In genomic region chr5:64637837-64638443, GRCh38 we compare ENCODE assay signal across 16 cellular contexts. TPM values are rescaled to one million over a fixed set of nuclear protein-coding genes. Genes with fewer than 3 reads are reported as not detected.
DNase-seq lines count a peak whose midpoint lies in the region; ATAC-seq and TF ChIP-seq lines count a peak whose summit lies in the region.
"Had no signal": no experiment of that assay in that cellular context is flagged by ENCODE, and none has a peak within 500 bp of the region (broad histone marks: within the 10 kb centered on the region; RNA-seq: fewer than 3 reads in every experiment).

No MANE protein-coding gene starts in this region.

- H3K9me3 ChIP-seq in parathyroid adenoma (ENCODE audit: control insufficient read depth, low read length) = no peaks in the 10 kb centered on the region
- H3K9me3 ChIP-seq: esophagus muscularis mucosa had no signal

- no peaks in the 10 kb centered on the region for H3K4me1 ChIP-seq in parathyroid adenoma
- H3K4me1 ChIP-seq: esophagus muscularis mucosa had no signal

- TF ChIP-seq CTCF in NB4 (IDR thresholded peaks at IDR 0.05; ENCODE audit: low read depth, low read length) = no peak
- peak; percentile 16 for TF ChIP-seq CTCF in cardiac fibroblast (IDR thresholded peaks at IDR 0.05; ENCODE audit: low read depth, low read length)
- TF ChIP-seq CTCF in parathyroid adenoma (IDR thresholded peaks at IDR 0.05) = no peak

- peak overlapping the region; percentile 36 for H2AFZ ChIP-seq in parathyroid adenoma

- peak; percentile 7 for DNase-seq in activated naive CD4-positive, alpha-beta T cell treated with anti-CD3 and anti-CD28 coated beads for 36 hours
- DNase-seq in activated naive CD4-positive, alpha-beta T cell treated with anti-CD3 and anti-CD28 coated beads, Interleukin-2, amount 50 U/mL, for 72 hours (ENCODE audit: low spot score in 2 of 2) = no peak
- DNase-seq in NB4 (ENCODE audit: low read depth) (peak; percentile 4), cardiac fibroblast (ENCODE audit: low read depth in 2 of 2) (peak in 1 of 2 donors; percentile 14), NCI-H1092 treated with DMSO at 0.1 percent for 48 hours (lab: John Stamatoyannopoulos, UW) (no peak), C1 segment of cervical spinal cord (lab: John Stamatoyannopoulos, UW) (no peak)
- DNase-seq: activated naive CD4-positive, alpha-beta T cell treated with Interleukin-2 at 50 U/mL for 16 hours; NCI-H2227 treated with DMSO at 0.1 percent for 48 hours; T-helper 17 cell had no signal

- H3K36me3 Mint-ChIP-seq in activated naive CD4-positive, alpha-beta T cell treated with anti-CD3 and anti-CD28 coated beads for 36 hours (ENCODE audit: low read depth) = no peaks in the 10 kb centered on the region
- no peaks in the 10 kb centered on the region for H3K36me3 Mint-ChIP-seq in activated naive CD4-positive, alpha-beta T cell treated with anti-CD3 and anti-CD28 coated beads, Interleukin-2, amount 50 U/mL, for 72 hours
- H3K36me3 Mint-ChIP-seq: mesothelial cell of epicardium had no signal

- no peak overlapping the region for H3K27ac Mint-ChIP-seq in activated naive CD4-positive, alpha-beta T cell treated with anti-CD3 and anti-CD28 coated beads for 36 hours
- no peak overlapping the region for H3K27ac Mint-ChIP-seq in activated naive CD4-positive, alpha-beta T cell treated with anti-CD3 and anti-CD28 coated beads, Interleukin-2, amount 50 U/mL, for 72 hours
- H3K27ac Mint-ChIP-seq: activated CD4-positive, alpha-beta memory T cell treated with anti-CD3 and anti-CD28 coated beads, Interleukin-2, amount 10 ng/mL, durations not matched to agents 7 days and 5 days; mesothelial cell of epicardium; T-helper 17 cell had no signal

- H3K4me1 Mint-ChIP-seq in activated naive CD4-positive, alpha-beta T cell treated with anti-CD3 and anti-CD28 coated beads for 36 hours (ENCODE audit: low read depth) = peaks cover 3% of the 10 kb centered on the region
- H3K4me1 Mint-ChIP-seq: mesothelial cell of epicardium had no signal

- no peaks in the 10 kb centered on the region for H3K79me2 ChIP-seq in parathyroid adenoma

- no peak overlapping the region for H3K27ac ChIP-seq in parathyroid adenoma
- H3K27ac ChIP-seq: esophagus muscularis mucosa had no signal

- no peaks in the 10 kb centered on the region for H3K9me3 Mint-ChIP-seq in activated naive CD4-positive, alpha-beta T cell treated with anti-CD3 and anti-CD28 coated beads for 36 hours
- no peaks in the 10 kb centered on the region for H3K9me3 Mint-ChIP-seq in activated naive CD4-positive, alpha-beta T cell treated with anti-CD3 and anti-CD28 coated beads, Interleukin-2, amount 50 U/mL, for 72 hours
- H3K9me3 Mint-ChIP-seq: activated CD4-positive, alpha-beta memory T cell treated with anti-CD3 and anti-CD28 coated beads, Interleukin-2, amount 10 ng/mL, durations not matched to agents 7 days and 5 days; mesothelial cell of epicardium had no signal

- CTCF ChIA-PET in activated naive CD4-positive, alpha-beta T cell treated with anti-CD3 and anti-CD28 coated beads for 36 hours (lab: Charles Lee) = interaction anchor here (0.7 to 5.2 kb wide), 2 partner anchors 72 to 150 kb away, joined by 3 to 21 read pairs; no protein-coding TSS in a partner anchor

- no peaks in the 10 kb centered on the region for H3K36me3 ChIP-seq in parathyroid adenoma (ENCODE audit: control insufficient read depth, insufficient read depth, low read length)
- H3K36me3 ChIP-seq: esophagus muscularis mucosa had no signal

- no peak overlapping the region for H3K4me2 ChIP-seq in parathyroid adenoma (ENCODE audit: low read length)

- H3K4me3 Mint-ChIP-seq in activated naive CD4-positive, alpha-beta T cell treated with anti-CD3 and anti-CD28 coated beads for 36 hours = no peak overlapping the region
- H3K4me3 Mint-ChIP-seq: activated CD4-positive, alpha-beta memory T cell treated with anti-CD3 and anti-CD28 coated beads, Interleukin-2, amount 10 ng/mL, durations not matched to agents 7 days and 5 days; mesothelial cell of epicardium; T-helper 17 cell had no signal

- ATAC-seq in activated naive CD4-positive, alpha-beta T cell treated with anti-CD3 and anti-CD28 coated beads, Interleukin-2, amount 50 U/mL, for 72 hours = no peak
- ATAC-seq in GM21390 (IDR thresholded peaks at IDR 0.05; ENCODE audit: unreplicated experiment) = no peak
- ATAC-seq: T-helper 17 cell had no signal

- no peak for TF ChIP-seq POLR2A in NB4 (IDR thresholded peaks at IDR 0.05; ENCODE audit: extremely low read depth, insufficient read length)

- H3K4me3 ChIP-seq in NB4 (ENCODE audit: low read depth, low read length) (no peak overlapping the region), cardiac fibroblast (replicated peaks in 1 of 2; ENCODE audit: low read depth in 2 of 2, low read length in 2 of 2) (no peak overlapping the region), parathyroid adenoma (ENCODE audit: low read depth, low read length) (no peak overlapping the region)
- H3K4me3 ChIP-seq: esophagus muscularis mucosa had no signal

- H3K9ac ChIP-seq in parathyroid adenoma = no peak overlapping the region

- no peaks in the 10 kb centered on the region for H3K27me3 ChIP-seq in parathyroid adenoma (ENCODE audit: control insufficient read depth, insufficient read depth, low read length)
- H3K27me3 ChIP-seq: esophagus muscularis mucosa had no signal

- intact Hi-C loops in activated naive CD4-positive, alpha-beta T cell treated with anti-CD3 and anti-CD28 coated beads for 36 hours (cut with micrococcal nuclease) = loop anchor here (5.0 to 10.0 kb wide), 3 partner anchors 129 to 467 kb away; partner anchors contain the start of genes CWC27 and SREK1IP1

- peaks cover 13% of the 10 kb centered on the region for H3K27me3 Mint-ChIP-seq in activated naive CD4-positive, alpha-beta T cell treated with anti-CD3 and anti-CD28 coated beads for 36 hours (ENCODE audit: low read depth)

RNA-seq across cellular contexts. Expression of gene SHISAL2B, which starts 52.4 kb away (rescaled TPM):
- total RNA-seq in activated naive CD4-positive, alpha-beta T cell treated with anti-CD3 and anti-CD28 coated beads for 36 hours = not detected
- not detected for total RNA-seq in activated naive CD4-positive, alpha-beta T cell treated with anti-CD3 and anti-CD28 coated beads, Interleukin-2, amount 50 U/mL, for 72 hours
- total RNA-seq: activated CD4-positive, alpha-beta memory T cell treated with anti-CD3 and anti-CD28 coated beads, Interleukin-2, amount 10 ng/mL, durations not matched to agents 7 days and 5 days; cerebellum; esophagus muscularis mucosa; mesothelial cell of epicardium; osteocyte; T-helper 17 cell had no signal

Comparison
In these comparisons a context has a peak if more than half of its experiments do, and no peak if none do; other contexts are left out.
1. DNase-seq: peak in activated naive CD4-positive, alpha-beta T cell treated with anti-CD3 and anti-CD28 coated beads for 36 hours (single experiment) and NB4 (single experiment); none in activated naive CD4-positive, alpha-beta T cell treated with anti-CD3 and anti-CD28 coated beads, Interleukin-2, amount 50 U/mL, for 72 hours (0 of 2), NCI-H1092 treated with DMSO at 0.1 percent for 48 hours (single experiment) and C1 segment of cervical spinal cord (0 of 14).